In genomic region chr2:240297553-240298315, GRCh38 we compare ENCODE assay signal across 23 cellular contexts.
"Had no signal": no experiment of that assay in that cellular context is flagged by ENCODE, and none has a peak within 500 bp of the region (broad histone marks: within the 10 kb centered on the region; RNA-seq: fewer than 3 reads in every experiment).

No MANE protein-coding gene starts in this region.

- H3K27me3 ChIP-seq: gastroesophageal sphincter, heart right ventricle, neutrophil, tibial artery, uterus had no signal

- H3K9me3 ChIP-seq: gastroesophageal sphincter, heart right ventricle, lower lobe of right lung, neutrophil, tibial artery, uterus had no signal

- DNase-seq: activated CD4-positive, alpha-beta T cell treated with anti-CD3 and anti-CD28 coated beads, Interleukin-2, amount 50 U/mL, for 4 hours; activated naive CD4-positive, alpha-beta T cell treated with anti-CD3 and anti-CD28 coated beads, Interleukin-2, amount 10 ng/mL, durations not matched to agents 7 days and 5 days; activated naive CD8-positive, alpha-beta T cell treated with anti-CD3 and anti-CD28 coated beads, Interleukin-2, amount 50 U/mL, for 24 hours; activated T-cell treated with anti-CD3 and anti-CD28 coated beads, Interleukin-2, amount 50 U/mL, for 24 hours; anterior cingulate cortex; cerebellar nuclear complex; effector CD8-positive, alpha-beta T cell; immature natural killer cell; kidney glomerular epithelial cell; lower lobe of right lung; naive thymus-derived CD8-positive, alpha-beta T cell; retina; stimulated activated CD4-positive, alpha-beta T cell treated with anti-CD3 and anti-CD28 coated beads, Interleukin-12 subunit alpha, Interleukin-12 subunit beta, amount 100 ng/mL, for 4 hours; stimulated activated CD4-positive, alpha-beta T cell treated with anti-CD3 and anti-CD28 coated beads, Interleukin-1b, Interleukin-23, amount 100 ng/mL, for 48 hours; stimulated activated CD8-positive, alpha-beta memory T cell treated with anti-CD3 and anti-CD28 coated beads, Interleukin-4, amount 100 ng/mL, for 48 hours; stimulated activated naive CD8-positive, alpha-beta T cell treated with anti-CD3 and anti-CD28 coated beads, Interleukin-15, Interleukin-2, amounts not matched to agents 100 U/mL and 50 U/mL, for 24 hours; SW 1271; uterus had no signal

- H3K4me3 ChIP-seq: gastroesophageal sphincter, heart right ventricle, lower lobe of right lung, tibial artery, uterus had no signal

- H3K27ac ChIP-seq: gastroesophageal sphincter, lower lobe of right lung, neutrophil, tibial artery, uterus had no signal

- H3K4me1 ChIP-seq: gastroesophageal sphincter, lower lobe of right lung, uterus had no signal

- H3K36me3 ChIP-seq: gastroesophageal sphincter, heart right ventricle, lower lobe of right lung, neutrophil, tibial artery, uterus had no signal

- ATAC-seq: activated naive CD8-positive, alpha-beta T cell treated with anti-CD3 and anti-CD28 coated beads, Interleukin-2, amount 50 U/mL, for 24 hours; esophagus mucosa; gastroesophageal sphincter; lower lobe of right lung; naive thymus-derived CD8-positive, alpha-beta T cell; stimulated activated naive CD8-positive, alpha-beta T cell treated with anti-CD3 and anti-CD28 coated beads, Interleukin-15, Interleukin-2, amounts not matched to agents 100 U/mL and 50 U/mL, for 24 hours had no signal
